ENCODE assay signal across 8 cellular contexts in genomic region chr15:57306305-57306943, GRCh38.
A peak's percentile ranks its signal among the peaks of the same experiment; 100 is the strongest.
DNase-seq lines count a peak whose midpoint lies in the region; ATAC-seq, FAIRE-seq and TF ChIP-seq lines count a peak whose summit lies in the region.

No MANE protein-coding gene starts in this region.

- H3K4me3 Mint-ChIP-seq in activated CD4-positive, alpha-beta T cell treated with anti-CD3 and anti-CD28 coated beads for 36 hours: peak overlapping the region; percentile 49
- H3K4me3 Mint-ChIP-seq in chondrocyte (ENCODE audit: unreplicated experiment): peak overlapping the region; percentile 80

- peak; percentile 99 for TF ChIP-seq CTCF in chondrocyte (IDR thresholded peaks at IDR 0.05)

- no peaks in the 10 kb centered on the region for H3K9me3 Mint-ChIP-seq in activated CD4-positive, alpha-beta T cell treated with anti-CD3 and anti-CD28 coated beads for 36 hours (ENCODE audit: low read depth)
- no peaks in the 10 kb centered on the region for H3K9me3 Mint-ChIP-seq in chondrocyte (ENCODE audit: low read depth)

- peak; percentile 66 for FAIRE-seq in GM12891 (lab: Jason Lieb, UNC)

- no peak for TF ChIP-seq POLR2A in GM12891 (IDR thresholded peaks at IDR 0.05; ENCODE audit: low read depth, low read length)

- intact Hi-C loops in activated CD4-positive, alpha-beta T cell treated with anti-CD3 and anti-CD28 coated beads for 36 hours (cut with DNase I, micrococcal nuclease): loop anchor here (1.0 to 10.0 kb wide), 9 partner anchors 160 to 815 kb away; partner anchors contain the start of gene TCF12 (in 2 of the 2)

- POLR2A ChIA-PET in activated CD4-positive, alpha-beta T cell treated with anti-CD3 and anti-CD28 coated beads for 36 hours (lab: Charles Lee): no interaction called here

- no peaks in the 10 kb centered on the region for H3K36me3 Mint-ChIP-seq in activated CD4-positive, alpha-beta T cell treated with anti-CD3 and anti-CD28 coated beads for 36 hours (ENCODE audit: low read depth)
- H3K36me3 Mint-ChIP-seq in chondrocyte (ENCODE audit: low read depth): no peaks in the 10 kb centered on the region

- peaks cover 7% of the 10 kb centered on the region for H3K27me3 Mint-ChIP-seq in activated CD4-positive, alpha-beta T cell treated with anti-CD3 and anti-CD28 coated beads for 36 hours
- no peaks in the 10 kb centered on the region for H3K27me3 Mint-ChIP-seq in chondrocyte (ENCODE audit: low read depth)

- no peak overlapping the region for H3K27ac Mint-ChIP-seq in activated CD4-positive, alpha-beta T cell treated with anti-CD3 and anti-CD28 coated beads for 36 hours
- H3K27ac Mint-ChIP-seq in chondrocyte (ENCODE audit: unreplicated experiment): peak overlapping the region; percentile 79

- CTCF ChIA-PET in activated CD4-positive, alpha-beta T cell treated with anti-CD3 and anti-CD28 coated beads for 36 hours (lab: Charles Lee): interaction anchor here (0.6 to 4.8 kb wide), 24 partner anchors 10 to 815 kb away, joined by 3 to 64 read pairs (median 4); no protein-coding TSS in a partner anchor

- peaks cover 6% of the 10 kb centered on the region for H3K4me1 Mint-ChIP-seq in activated CD4-positive, alpha-beta T cell treated with anti-CD3 and anti-CD28 coated beads for 36 hours
- H3K4me1 Mint-ChIP-seq in chondrocyte (ENCODE audit: low read depth): peaks cover 13% of the 10 kb centered on the region

- peak; percentile 92 for DNase-seq in GM12891 (ENCODE audit: insufficient read length, low spot score)
- peak; percentile 82 for DNase-seq in NCI-H2171 treated with DMSO at 0.1 percent for 48 hours (lab: John Stamatoyannopoulos, UW)
- peak; percentile 92 for DNase-seq in activated CD4-positive, alpha-beta T cell treated with anti-CD3 and anti-CD28 coated beads for 36 hours
- no peak for DNase-seq in chondrocyte (ENCODE audit: low spot score)
- peak; percentile 87 for DNase-seq in left lobe of liver (ENCODE audit: low spot score)
- peak; percentile 81 for DNase-seq in stimulated activated CD4-positive, alpha-beta T cell treated with anti-CD3 and anti-CD28 coated beads, Interleukin-1b, Interleukin-23, amount 100 ng/mL, for 48 hours

- ATAC-seq in HG03039 (IDR thresholded peaks at IDR 0.05; ENCODE audit: unreplicated experiment): peak; percentile 49
- peak; percentile 92 for ATAC-seq in activated CD4-positive, alpha-beta T cell treated with anti-CD3 and anti-CD28 coated beads for 36 hours
- ATAC-seq in left lobe of liver: peak; percentile 96
- ATAC-seq in GM18873 (IDR thresholded peaks at IDR 0.05; ENCODE audit: low FRiP score, unreplicated experiment): no peak

TF ChIP-seq in GM12891, 5 proteins besides CTCF, POLR2A, EP300 and RAD21:
- TF ChIP-seq PAX5 (IDR thresholded peaks at IDR 0.05; ENCODE audit: insufficient read depth, low read length, severe bottlenecking) (no peak), POU2F2 (IDR thresholded peaks at IDR 0.05; ENCODE audit: low read depth, low read length) (no peak), SPI1 (IDR thresholded peaks at IDR 0.05; ENCODE audit: low read depth, low read length) (no peak), POLR2AphosphoS5 (IDR thresholded peaks at IDR 0.05; ENCODE audit: low read depth, low read length) (no peak), TAF1 (IDR thresholded peaks at IDR 0.05; ENCODE audit: low read depth, low read length) (no peak)
